Comparison of ENCODE assay signal across 7 cellular contexts in genomic region chr19:11420429-11420893, GRCh38. TPM values are rescaled to one million over a fixed set of nuclear protein-coding genes. Genes with fewer than 3 reads are reported as not detected.
DNase-seq lines count a peak whose midpoint lies in the region; FAIRE-seq and TF ChIP-seq lines count a peak whose summit lies in the region.
"Had no signal": no experiment of that assay in that cellular context is flagged by ENCODE, and none has a peak within 500 bp of the region (broad histone marks: within the 10 kb centered on the region; RNA-seq: fewer than 3 reads in every experiment).

No MANE protein-coding gene starts in this region.

- H3K36me3 ChIP-seq in osteoblast (ENCODE audit: insufficient read depth, low read length), result no peaks in the 10 kb centered on the region

- CTCF ChIA-PET in HEK293T (lab: Yijun Ruan, JAX), result interaction anchor here (0.6 to 1.3 kb wide), 3 partner anchors 37 to 43 kb away, joined by 3 to 7 read pairs (median 4); partner anchors contain the start of gene EPOR

- peaks cover 7% of the 10 kb centered on the region for H3K4me1 ChIP-seq in osteoblast (ENCODE audit: insufficient read depth, low read length)

- TF ChIP-seq CTCF in choroid plexus epithelial cell (conservative IDR thresholded peaks at IDR 0.05; ENCODE audit: low read depth, low read length) (no peak), osteoblast (IDR thresholded peaks at IDR 0.05; ENCODE audit: extremely low read depth, low read depth, low read length) (no peak), D721Med (IDR thresholded peaks at IDR 0.05; ENCODE audit: insufficient read depth, missing control alignments) (no peak)

- H2AFZ ChIP-seq in osteoblast (ENCODE audit: low read length), result peak overlapping the region; percentile 77

- H3K9me3 ChIP-seq in osteoblast (ENCODE audit: low read depth, low read length), result no peaks in the 10 kb centered on the region

- peak overlapping the region; percentile 77 for H3K4me2 ChIP-seq in osteoblast (ENCODE audit: insufficient read depth, low read length)

- H3K4me3 ChIP-seq in choroid plexus epithelial cell (ENCODE audit: low read depth, low read length) (peak overlapping the region; percentile 30), osteoblast (ENCODE audit: insufficient read depth, low read length) (peak overlapping the region; percentile 61)

- FAIRE-seq in D721Med (lab: Jason Lieb, UNC) (no peak), GM19239 (lab: Jason Lieb, UNC) (no peak)

- H4K20me1 ChIP-seq in osteoblast (ENCODE audit: insufficient read depth, low read length), result no peaks in the 10 kb centered on the region

- DNase-seq in HEK293T (ENCODE audit: extremely low spot score), result no peak
- no peak for DNase-seq in choroid plexus epithelial cell (ENCODE audit: low read depth)
- peak; percentile 91 for DNase-seq in osteoblast (ENCODE audit: insufficient read length, low spot score, missing footprints)
- no peak for DNase-seq in D721Med (ENCODE audit: insufficient read length, low spot score)
- DNase-seq in GM19239 (ENCODE audit: insufficient read length, low spot score), result no peak
- no peak for DNase-seq in DMS153 treated with DMSO at 0.1 percent for 48 hours (lab: John Stamatoyannopoulos, UW; ENCODE audit: unreplicated experiment)

- peaks cover 14% of the 10 kb centered on the region for H3K27me3 ChIP-seq in osteoblast (ENCODE audit: insufficient read depth, low read length)

- POLR2A ChIA-PET in HEK293T (lab: Yijun Ruan, JAX), result interaction anchor here (1.1 to 1.5 kb wide), 2 partner anchors 15 to 45 kb away, joined by 4 to 6 read pairs; partner anchors contain the start of genes ODAD3 and PRKCSH

- no peaks in the 10 kb centered on the region for H3K79me2 ChIP-seq in osteoblast (ENCODE audit: insufficient read depth, low read length)

- H3K27ac ChIP-seq in osteoblast (ENCODE audit: low read depth, low read length), result no peak overlapping the region

TF ChIP-seq in HEK293T, 16 proteins besides CTCF, POLR2A, EP300 and RAD21:
- no peak for TF ChIP-seq SUZ12 (IDR thresholded peaks at IDR 0.05)
- peak; percentile 51; the same call in 1 of the 2 replicates for TF ChIP-seq PKNOX1 (IDR thresholded peaks at IDR 0.05)
- TF ChIP-seq L3MBTL2 (conservative IDR thresholded peaks at IDR 0.05), result no peak
- no peak for TF ChIP-seq HDGF (IDR thresholded peaks at IDR 0.05; ENCODE audit: borderline replicate concordance)
- TF ChIP-seq ZNF384 (IDR thresholded peaks at IDR 0.05), result no peak
- TF ChIP-seq CTBP1 (IDR thresholded peaks at IDR 0.05; ENCODE audit: borderline replicate concordance), result no peak

RNA-seq across cellular contexts. Expression of gene RGL3, which starts 1.3 kb away (rescaled TPM):
- 0.29 and 0.36 TPM in 2 replicates for total RNA-seq in osteoblast
- total RNA-seq: activated CD8-positive, alpha-beta memory T cell treated with anti-CD3 and anti-CD28 coated beads for 36 hours had no signal

RNA-seq across cellular contexts. Expression of gene ODAD3, which starts 14.5 kb away (rescaled TPM):
- total RNA-seq in osteoblast, result under 0.01 TPM in 2 replicates

RNA-seq across cellular contexts. Expression of gene PRKCSH, which starts 15.0 kb away (rescaled TPM):
- 117 and 119 TPM in 2 replicates for total RNA-seq in osteoblast

RNA-seq across cellular contexts. Expression of gene EPOR, which starts 36.3 kb away (rescaled TPM):
- total RNA-seq in osteoblast, result 1.8 and 2.5 TPM in 2 replicates

RNA-seq across cellular contexts. Expression of gene SWSAP1, which starts 46.0 kb away (rescaled TPM):
- total RNA-seq in osteoblast, result 0.72 and 0.88 TPM in 2 replicates
